Comparison of ENCODE assay signal across 9 cellular contexts in genomic region chr1:33147997-33148314, GRCh38. TPM values are rescaled to one million over a fixed set of nuclear protein-coding genes. Genes with fewer than 3 reads are reported as not detected.
A peak's percentile ranks its signal among the peaks of the same experiment; 100 is the strongest.
DNase-seq lines count a peak whose midpoint lies in the region; ATAC-seq and TF ChIP-seq lines count a peak whose summit lies in the region.
"Had no signal": no experiment of that assay in that cellular context is flagged by ENCODE, and none has a peak within 500 bp of the region (broad histone marks: within the 10 kb centered on the region; RNA-seq: fewer than 3 reads in every experiment).

No MANE protein-coding gene starts in this region.

- H3K27ac ChIP-seq in dorsolateral prefrontal cortex, result peak overlapping the region in 4 of 59 donors; percentile 8 to 26 (median 17)

- no peaks in the 10 kb centered on the region for H3K27me3 Mint-ChIP-seq in activated CD8-positive, alpha-beta T cell treated with anti-CD3 and anti-CD28 coated beads for 36 hours
- no peaks in the 10 kb centered on the region for H3K27me3 Mint-ChIP-seq in activated CD8-positive, alpha-beta T cell treated with anti-CD3 and anti-CD28 coated beads, Interleukin-2, amount 10 ng/mL, durations not matched to agents 7 days and 5 days (ENCODE audit: low read depth)

- peaks cover 2% of the 10 kb centered on the region for H3K36me3 Mint-ChIP-seq in activated CD8-positive, alpha-beta T cell treated with anti-CD3 and anti-CD28 coated beads for 36 hours (ENCODE audit: low read depth)
- H3K36me3 Mint-ChIP-seq in activated CD8-positive, alpha-beta T cell treated with anti-CD3 and anti-CD28 coated beads, Interleukin-2, amount 10 ng/mL, durations not matched to agents 7 days and 5 days (ENCODE audit: low read depth), result peaks cover 7% of the 10 kb centered on the region

- TF ChIP-seq POLR2A in NB4 (IDR thresholded peaks at IDR 0.05; ENCODE audit: extremely low read depth, insufficient read length), result no peak

- CTCF ChIA-PET in activated CD8-positive, alpha-beta T cell treated with anti-CD3 and anti-CD28 coated beads for 36 hours (lab: Charles Lee), result interaction anchor here (0.6 to 0.8 kb wide), 2 partner anchors 21 to 58 kb away, joined by 3 read pairs; no protein-coding TSS in a partner anchor
- CTCF ChIA-PET in activated CD8-positive, alpha-beta T cell treated with anti-CD3 and anti-CD28 coated beads, Interleukin-2, amount 10 ng/mL, durations not matched to agents 7 days and 5 days (lab: Charles Lee), result interaction anchor here (2.0 kb wide), 1 partner anchor 10 kb away, joined by 7 read pairs; no protein-coding TSS in a partner anchor

- no peak overlapping the region for H3K27ac Mint-ChIP-seq in activated CD8-positive, alpha-beta T cell treated with anti-CD3 and anti-CD28 coated beads for 36 hours
- no peak overlapping the region for H3K27ac Mint-ChIP-seq in activated CD8-positive, alpha-beta T cell treated with anti-CD3 and anti-CD28 coated beads, Interleukin-2, amount 10 ng/mL, durations not matched to agents 7 days and 5 days

- ATAC-seq in activated CD8-positive, alpha-beta T cell treated with anti-CD3 and anti-CD28 coated beads for 36 hours, result no peak
- no peak for ATAC-seq in activated CD8-positive, alpha-beta T cell treated with anti-CD3 and anti-CD28 coated beads, Interleukin-2, amount 10 ng/mL, durations not matched to agents 7 days and 5 days

- no peak overlapping the region for H3K4me3 Mint-ChIP-seq in activated CD8-positive, alpha-beta T cell treated with anti-CD3 and anti-CD28 coated beads for 36 hours
- H3K4me3 Mint-ChIP-seq in activated CD8-positive, alpha-beta T cell treated with anti-CD3 and anti-CD28 coated beads, Interleukin-2, amount 10 ng/mL, durations not matched to agents 7 days and 5 days, result no peak overlapping the region

- POLR2A ChIA-PET in activated CD8-positive, alpha-beta T cell treated with anti-CD3 and anti-CD28 coated beads for 36 hours (lab: Charles Lee), result no interaction called here
- POLR2A ChIA-PET in activated CD8-positive, alpha-beta T cell treated with anti-CD3 and anti-CD28 coated beads, Interleukin-2, amount 10 ng/mL, durations not matched to agents 7 days and 5 days (lab: Charles Lee), result no interaction called here

- intact Hi-C loops in activated CD8-positive, alpha-beta T cell treated with anti-CD3 and anti-CD28 coated beads for 36 hours (cut with micrococcal nuclease), result no loop called here
- intact Hi-C loops in dorsolateral prefrontal cortex (cut with DNase I), result loop anchor here in 1 of 2 donors (10.0 kb wide), 1 partner anchor 217 kb away; no protein-coding TSS in a partner anchor

- peak; percentile 38 for TF ChIP-seq CTCF in activated CD8-positive, alpha-beta T cell treated with anti-CD3 and anti-CD28 coated beads for 36 hours (IDR thresholded peaks at IDR 0.05)
- TF ChIP-seq CTCF in NB4 (IDR thresholded peaks at IDR 0.05; ENCODE audit: low read depth, low read length) (peak; percentile 52), dorsolateral prefrontal cortex (IDR thresholded peaks at IDR 0.05 in 54 of 56, conservative IDR thresholded peaks at IDR 0.05 in 2 of 56; ENCODE audit: low read depth in 1 of 56, partially characterized antibody in 56 of 56) (peak in 31 of 56 donors; percentile 10 to 56 (median 26)), retinal pigment epithelial cell (conservative IDR thresholded peaks at IDR 0.05; ENCODE audit: low read depth, low read length) (peak; percentile 57)

- peak; percentile 31 for DNase-seq in activated CD8-positive, alpha-beta T cell treated with anti-CD3 and anti-CD28 coated beads for 36 hours
- DNase-seq in activated CD8-positive, alpha-beta T cell treated with anti-CD3 and anti-CD28 coated beads, Interleukin-2, amount 10 ng/mL, durations not matched to agents 7 days and 5 days, result no peak
- DNase-seq in NB4 (ENCODE audit: low read depth) (peak; percentile 47), dorsolateral prefrontal cortex (no peak), retinal pigment epithelial cell (ENCODE audit: low read depth) (no peak), G401 (ENCODE audit: low spot score) (no peak), cortex of kidney (lab: John Stamatoyannopoulos, UW) (no peak), HuH-7.5 (ENCODE audit: low spot score) (no peak)
- DNase-seq: COR-L47 had no signal

- in situ Hi-C loops in G401 (cut with HindIII; ENCODE audit: low sequenced_read_pairs), result no loop called here

- no peaks in the 10 kb centered on the region for H3K27me3 ChIP-seq in dorsolateral prefrontal cortex

- H3K9me3 Mint-ChIP-seq in activated CD8-positive, alpha-beta T cell treated with anti-CD3 and anti-CD28 coated beads for 36 hours, result no peaks in the 10 kb centered on the region
- H3K9me3 Mint-ChIP-seq in activated CD8-positive, alpha-beta T cell treated with anti-CD3 and anti-CD28 coated beads, Interleukin-2, amount 10 ng/mL, durations not matched to agents 7 days and 5 days (ENCODE audit: insufficient read depth), result no peaks in the 10 kb centered on the region

- H3K4me1 Mint-ChIP-seq in activated CD8-positive, alpha-beta T cell treated with anti-CD3 and anti-CD28 coated beads for 36 hours (ENCODE audit: low read depth), result no peaks in the 10 kb centered on the region
- H3K4me1 Mint-ChIP-seq in activated CD8-positive, alpha-beta T cell treated with anti-CD3 and anti-CD28 coated beads, Interleukin-2, amount 10 ng/mL, durations not matched to agents 7 days and 5 days (ENCODE audit: low read depth), result peaks cover 5% of the 10 kb centered on the region

- no peak overlapping the region for H3K4me3 ChIP-seq in NB4 (ENCODE audit: low read depth, low read length)
- H3K4me3 ChIP-seq in dorsolateral prefrontal cortex, result no peak overlapping the region
- no peak overlapping the region for H3K4me3 ChIP-seq in retinal pigment epithelial cell (ENCODE audit: low read length)

RNA-seq across cellular contexts. Expression of gene TRIM62, which starts 33.9 kb away (rescaled TPM):
- total RNA-seq in activated CD8-positive, alpha-beta T cell treated with anti-CD3 and anti-CD28 coated beads for 36 hours, result 1 to 10 TPM; 3.8 to 5.2 TPM
- 10 to 100 TPM in 1 of 2 experiments, 1 to 10 TPM in 1; 9.7 to 10.0 TPM for total RNA-seq in activated CD8-positive, alpha-beta T cell treated with anti-CD3 and anti-CD28 coated beads, Interleukin-2, amount 10 ng/mL, durations not matched to agents 7 days and 5 days
- total RNA-seq in dorsolateral prefrontal cortex, result 10 to 100 TPM in 104 of 120 experiments, 1 to 10 TPM in 16; 6.7 to 37.6 (median 13.9) TPM
- 1.5 and 1.7 TPM in 2 replicates for total RNA-seq in G401 (2014; rRNA removed; shearing (Covaris generic))

Comparison
In these comparisons a context has a peak if more than half of its experiments do, and no peak if none do; other contexts are left out.
1. DNase-seq: peak in activated CD8-positive, alpha-beta T cell treated with anti-CD3 and anti-CD28 coated beads for 36 hours (single experiment) and NB4 (single experiment); none in activated CD8-positive, alpha-beta T cell treated with anti-CD3 and anti-CD28 coated beads, Interleukin-2, amount 10 ng/mL, durations not matched to agents 7 days and 5 days (single experiment), dorsolateral prefrontal cortex (0 of 10), retinal pigment epithelial cell (single experiment), G401 (single experiment), cortex of kidney (single experiment) and HuH-7.5 (single experiment).
2. Peak in every context shown above with its lines, with median percentiles within 50 percentile points of each other: CTCF ChIP-seq.